Comparison of ENCODE assay signal across 14 cellular contexts in genomic region chr10:127928021-127928806, GRCh38. TPM values are rescaled to one million over a fixed set of nuclear protein-coding genes. Genes with fewer than 3 reads are reported as not detected.
DNase-seq lines count a peak whose midpoint lies in the region; ATAC-seq and TF ChIP-seq lines count a peak whose summit lies in the region.
"Had no signal": no experiment of that assay in that cellular context is flagged by ENCODE, and none has a peak within 500 bp of the region (broad histone marks: within the 10 kb centered on the region; RNA-seq: fewer than 3 reads in every experiment).

No MANE protein-coding gene starts in this region.

- H3K4me1 ChIP-seq in adrenal gland (replicated peaks in 1 of 2) (peaks cover 9 to 41% of the 10 kb centered on the region in 2 donors), PC-9 (replicated peaks; ENCODE audit: insufficient read depth) (peaks cover 8% of the 10 kb centered on the region)

- H3K4me3 ChIP-seq in adrenal gland, result no peak overlapping the region
- no peak overlapping the region for H3K4me3 ChIP-seq in PC-9
- H3K4me3 ChIP-seq: skin epidermis had no signal

- H3K4me2 ChIP-seq in PC-9, result no peak overlapping the region

- peaks cover 6% of the 10 kb centered on the region for H3K79me2 ChIP-seq in PC-9 (ENCODE audit: low read depth)

- H2AFZ ChIP-seq in PC-9, result no peak overlapping the region

- H3K27me3 Mint-ChIP-seq in type B pancreatic cell, result peaks cover 7% of the 10 kb centered on the region
- H3K27me3 Mint-ChIP-seq: activated T-helper 17 cell treated with anti-CD3 and anti-CD28 coated beads, Interleukin-2, amount 50 U/mL, for 72 hours had no signal

- H3K36me3 Mint-ChIP-seq in type B pancreatic cell, result no peaks in the 10 kb centered on the region

- peak overlapping the region; percentile 43 for H3K27ac Mint-ChIP-seq in type B pancreatic cell
- H3K27ac Mint-ChIP-seq: activated T-helper 17 cell treated with anti-CD3 and anti-CD28 coated beads, Interleukin-2, amount 50 U/mL, for 72 hours had no signal

- no peaks in the 10 kb centered on the region for H3K9me3 Mint-ChIP-seq in type B pancreatic cell
- H3K9me3 Mint-ChIP-seq: activated T-helper 17 cell treated with anti-CD3 and anti-CD28 coated beads, Interleukin-2, amount 50 U/mL, for 72 hours had no signal

- no peak overlapping the region for H3K4me3 Mint-ChIP-seq in type B pancreatic cell
- H3K4me3 Mint-ChIP-seq: activated T-helper 17 cell treated with anti-CD3 and anti-CD28 coated beads, Interleukin-2, amount 50 U/mL, for 72 hours had no signal

- H3K27ac ChIP-seq in adrenal gland, result peak overlapping the region; percentile 52 to 88 (median 78)
- no peak overlapping the region for H3K27ac ChIP-seq in PC-9
- H3K27ac ChIP-seq: skin epidermis had no signal

- TF ChIP-seq POLR2A in adrenal gland (IDR thresholded peaks at IDR 0.05), result peak in 1 of 2 donors; percentile 11

- H3K36me3 ChIP-seq in adrenal gland (replicated peaks in 1 of 2) (no peaks in the 10 kb centered on the region), PC-9 (ENCODE audit: low read depth) (no peaks in the 10 kb centered on the region)

- no TSS peak for BruUV-seq in PC-9 (replicated peaks; lab: Mats Ljungman, UMichigan)

- H3F3A ChIP-seq in PC-9 (ENCODE audit: insufficient read depth, low read depth), result peaks cover 6% of the 10 kb centered on the region; the same call in 1 of the 2 replicates

- peak; percentile 43 for DNase-seq in NCI-H526 treated with DMSO at 0.1 percent for 48 hours (lab: John Stamatoyannopoulos, UW)
- DNase-seq in NCI-H526 (lab: John Stamatoyannopoulos, UW), result no peak
- peak in 2 of 7 donors; percentile 62 to 76 for DNase-seq in adrenal gland
- DNase-seq in islet precursor cell, result peak; percentile 84
- no peak for DNase-seq in type B pancreatic cell (ENCODE audit: extremely low spot score, unreplicated experiment)
- no peak for DNase-seq in stimulated activated CD4-positive, alpha-beta T cell treated with anti-CD3 and anti-CD28 coated beads, Interleukin-4, amount 100 ng/mL, for 1 hour
- DNase-seq in PC-9, result no peak
- DNase-seq: 8988T, DND-41, hippocampal formation, NCI-H187 had no signal

- H3K27me3 ChIP-seq in adrenal gland, result no peaks in the 10 kb centered on the region
- H3K27me3 ChIP-seq in PC-9 (ENCODE audit: insufficient read depth, low read depth), result no peaks in the 10 kb centered on the region

- H3K9me3 ChIP-seq in adrenal gland (replicated peaks in 1 of 3) (no peaks in the 10 kb centered on the region), PC-9 (ENCODE audit: insufficient read depth, low read depth) (no peaks in the 10 kb centered on the region)

- CTCF ChIA-PET in PC-9 (lab: Charles Lee), result interaction anchor here (0.5 kb wide), 1 partner anchor 53 kb away, joined by 3 read pairs; no protein-coding TSS in a partner anchor

- H3K9me2 ChIP-seq in PC-9 (ENCODE audit: insufficient read depth), result no peaks in the 10 kb centered on the region

- intact Hi-C loops in adrenal gland (cut with DNase I) (no loop called here), PC-9 (cut with micrococcal nuclease; ENCODE audit: unreplicated experiment) (no loop called here)

- H3K4me1 Mint-ChIP-seq in type B pancreatic cell (ENCODE audit: unreplicated experiment), result peaks cover 17% of the 10 kb centered on the region
- H3K4me1 Mint-ChIP-seq: activated T-helper 17 cell treated with anti-CD3 and anti-CD28 coated beads, Interleukin-2, amount 50 U/mL, for 72 hours had no signal

- POLR2A ChIA-PET in PC-9 (lab: Charles Lee; ENCODE audit: unreplicated experiment), result no interaction called here

- ATAC-seq in GM19351 (IDR thresholded peaks at IDR 0.05; ENCODE audit: unreplicated experiment), result no peak
- ATAC-seq: activated T-helper 17 cell treated with anti-CD3 and anti-CD28 coated beads, Interleukin-2, amount 50 U/mL, for 72 hours had no signal

- WGBS in adrenal gland, 4 donors, result 24 to 37% (median 30%) methylated on average over 10 of the region's 10 CpGs

- no peaks in the 10 kb centered on the region for H4K20me1 ChIP-seq in PC-9 (ENCODE audit: insufficient read depth)

- TF ChIP-seq CTCF in adrenal gland (IDR thresholded peaks at IDR 0.05) (no peak), type B pancreatic cell (conservative IDR thresholded peaks at IDR 0.05) (no peak), PC-9 (conservative IDR thresholded peaks at IDR 0.05) (no peak)

RNA-seq across cellular contexts. Expression of gene PTPRE, which starts 21.3 kb away (rescaled TPM):
- total RNA-seq in adrenal gland (10 to 100 TPM; 33.3 to 52.8 (median 44.7) TPM), type B pancreatic cell (ENCODE audit: low replicate concordance) (2.5 and 3.6 TPM in 2 replicates), PC-9 (2021) (7.9 TPM in 2 replicates)
- 10 to 100 TPM in 2 of 3 donors, 1 to 10 TPM in 1; 7.6 to 36.9 (median 12.2) TPM for polyA plus RNA-seq in adrenal gland

RNA-seq across cellular contexts. Expression of gene CLRN3, which starts 35.5 kb away (rescaled TPM):
- under 1 TPM in 2 of 8 donors, not detected in 6; 0.29 to 0.61 TPM for total RNA-seq in adrenal gland
- polyA plus RNA-seq in adrenal gland, result not detected
- 2.2 and 6.6 TPM in 2 replicates for total RNA-seq in type B pancreatic cell (ENCODE audit: low replicate concordance)
- not detected in 2 replicates for total RNA-seq in PC-9 (2021)
- total RNA-seq: activated T-helper 17 cell treated with anti-CD3 and anti-CD28 coated beads, Interleukin-2, amount 50 U/mL, for 72 hours had no signal

Comparison
In these comparisons a context has a peak if more than half of its experiments do, and no peak if none do; other contexts are left out.
1. DNase-seq: peak in NCI-H526 treated with DMSO at 0.1 percent for 48 hours (single experiment) and islet precursor cell (single experiment); none in NCI-H526 (0 of 2), type B pancreatic cell (single experiment), stimulated activated CD4-positive, alpha-beta T cell treated with anti-CD3 and anti-CD28 coated beads, Interleukin-4, amount 100 ng/mL, for 1 hour (single experiment) and PC-9 (0 of 2).